26 cellular contexts compared by ENCODE assay signal in genomic region chr3:55185380-55185779, GRCh38.
DNase-seq lines count a peak whose midpoint lies in the region; ATAC-seq lines count a peak whose summit lies in the region.
"Had no signal": no experiment of that assay in that cellular context is flagged by ENCODE, and none has a peak within 500 bp of the region (broad histone marks: within the 10 kb centered on the region; RNA-seq: fewer than 3 reads in every experiment).

No MANE protein-coding gene starts in this region.

- no peak overlapping the region for H3K4ac ChIP-seq in trophoblast cell (ENCODE audit: low read depth, low read length)

- CTCF ChIA-PET in activated CD4-positive, alpha-beta memory T cell treated with anti-CD3 and anti-CD28 coated beads for 36 hours (lab: Charles Lee) = interaction anchor here (0.7 kb wide), 1 partner anchor 71 kb away, joined by 3 read pairs; no protein-coding TSS in a partner anchor
- CTCF ChIA-PET in activated CD4-positive, alpha-beta T cell treated with anti-CD3 and anti-CD28 coated beads, Interleukin-2, amount 10 ng/mL, durations not matched to agents 7 days and 5 days (lab: Charles Lee) = interaction anchor here (0.6 kb wide), 1 partner anchor 12 kb away, joined by 3 read pairs; no protein-coding TSS in a partner anchor

- DNase-seq in H4 (ENCODE audit: low spot score) (peak; percentile 53), SJSA1 (ENCODE audit: low read depth in 1 of 2, low spot score in 2 of 2) (peak in 1 of 2 experiments; percentile 40), fibroblast of gingiva (ENCODE audit: low read depth) (peak; percentile 64), trophoblast cell (peak; percentile 26 to 56)
- no peak for DNase-seq in activated CD4-positive, alpha-beta memory T cell treated with anti-CD3 and anti-CD28 coated beads for 36 hours
- DNase-seq in activated CD4-positive, alpha-beta T cell treated with anti-CD3 and anti-CD28 coated beads, Interleukin-2, amount 10 ng/mL, durations not matched to agents 7 days and 5 days = no peak
- DNase-seq in activated effector memory CD4-positive, alpha-beta T cell treated with Interleukin-2 at 50 U/mL for 16 hours = no peak
- DNase-seq: activated CD4-positive, alpha-beta T cell treated with anti-CD3 and anti-CD28 coated beads, Interleukin-2, amount 10 ng/mL, durations not matched to agents 24 days and 14 days; activated CD8-positive, alpha-beta memory T cell treated with anti-CD3 and anti-CD28 coated beads, Interleukin-2, amount 10 ng/mL, durations not matched to agents 7 days and 5 days; CD4-positive, CD25-positive, alpha-beta regulatory T cell; cerebellar nuclear complex; kidney; lower lobe of right lung; NCI-H1092; NCI-H1930; NCI-H526; T-helper 2 cell; WERI-Rb-1 had no signal

- H3K27ac ChIP-seq in SJSA1 (peak overlapping the region; percentile 49), trophoblast cell (ENCODE audit: low read depth, low read length) (no peak overlapping the region)
- H3K27ac ChIP-seq: epithelial cell of prostate, HL-60, lower lobe of right lung, SK-N-MC, WERI-Rb-1 had no signal

- H4K91ac ChIP-seq in trophoblast cell (ENCODE audit: low read depth, low read length) = no peak overlapping the region

- H3K36me3 ChIP-seq in SJSA1 = no peaks in the 10 kb centered on the region
- no peaks in the 10 kb centered on the region for H3K36me3 ChIP-seq in trophoblast cell (ENCODE audit: control insufficient read depth in 1 of 2, insufficient read depth in 2 of 2, low read length in 2 of 2)
- H3K36me3 ChIP-seq: lower lobe of right lung, WERI-Rb-1 had no signal

- H2BK120ac ChIP-seq in trophoblast cell (ENCODE audit: insufficient read depth, low read length, poor library complexity) = no peak overlapping the region

- H3K14ac ChIP-seq in trophoblast cell (ENCODE audit: low read length) = no peak overlapping the region

- H3K23ac ChIP-seq in trophoblast cell (ENCODE audit: low read length) = no peak overlapping the region

- no CpG with 5 or more reads among the region's 3 CpGs for WGBS in trophoblast cell (ENCODE audit: extremely low coverage, insufficient coverage, insufficient read length)

- ATAC-seq in GM21528 (IDR thresholded peaks at IDR 0.05; ENCODE audit: low FRiP score, unreplicated experiment) = no peak
- ATAC-seq: activated CD8-positive, alpha-beta memory T cell treated with anti-CD3 and anti-CD28 coated beads, Interleukin-2, amount 10 ng/mL, durations not matched to agents 7 days and 5 days; activated naive CD4-positive, alpha-beta T cell treated with anti-CD3 and anti-CD28 coated beads, Interleukin-2, amount 50 U/mL, for 72 hours; HepG2; lower lobe of right lung had no signal

- no peaks in the 10 kb centered on the region for H3K9me3 Mint-ChIP-seq in activated CD4-positive, alpha-beta memory T cell treated with anti-CD3 and anti-CD28 coated beads for 36 hours
- no peaks in the 10 kb centered on the region for H3K9me3 Mint-ChIP-seq in activated CD4-positive, alpha-beta T cell treated with anti-CD3 and anti-CD28 coated beads, Interleukin-2, amount 10 ng/mL, durations not matched to agents 7 days and 5 days
- H3K9me3 Mint-ChIP-seq: activated CD4-positive, alpha-beta T cell treated with anti-CD3 and anti-CD28 coated beads, Interleukin-2, amount 10 ng/mL, durations not matched to agents 24 days and 14 days had no signal

- no peaks in the 10 kb centered on the region for H3K36me3 Mint-ChIP-seq in activated CD4-positive, alpha-beta memory T cell treated with anti-CD3 and anti-CD28 coated beads for 36 hours
- H3K36me3 Mint-ChIP-seq in activated CD4-positive, alpha-beta T cell treated with anti-CD3 and anti-CD28 coated beads, Interleukin-2, amount 10 ng/mL, durations not matched to agents 7 days and 5 days (ENCODE audit: low read depth) = no peaks in the 10 kb centered on the region
- H3K36me3 Mint-ChIP-seq: activated CD8-positive, alpha-beta memory T cell treated with anti-CD3 and anti-CD28 coated beads, Interleukin-2, amount 10 ng/mL, durations not matched to agents 7 days and 5 days; CD4-positive, CD25-positive, alpha-beta regulatory T cell had no signal

- H3K4me2 ChIP-seq in trophoblast cell (ENCODE audit: low read length) = no peak overlapping the region

- H4K12ac ChIP-seq in trophoblast cell (ENCODE audit: low read depth, low read length) = no peak overlapping the region

- intact Hi-C loops in activated CD4-positive, alpha-beta memory T cell treated with anti-CD3 and anti-CD28 coated beads for 36 hours (cut with micrococcal nuclease) = no loop called here

- H3K27me3 ChIP-seq in SJSA1 (replicated peaks) = no peaks in the 10 kb centered on the region
- H3K27me3 ChIP-seq in trophoblast cell (ENCODE audit: insufficient read depth, low read length) = no peaks in the 10 kb centered on the region

- POLR2A ChIA-PET in activated CD4-positive, alpha-beta memory T cell treated with anti-CD3 and anti-CD28 coated beads for 36 hours (lab: Charles Lee) = interaction anchor here (0.6 kb wide), 1 partner anchor 1305 kb away, joined by 3 read pairs; no protein-coding TSS in a partner anchor
- POLR2A ChIA-PET in activated CD4-positive, alpha-beta T cell treated with anti-CD3 and anti-CD28 coated beads, Interleukin-2, amount 10 ng/mL, durations not matched to agents 7 days and 5 days (lab: Charles Lee) = no interaction called here

- no peak overlapping the region for H4K8ac ChIP-seq in trophoblast cell (ENCODE audit: low read depth, low read length)

- H3K4me3 Mint-ChIP-seq in activated CD4-positive, alpha-beta memory T cell treated with anti-CD3 and anti-CD28 coated beads for 36 hours = no peak overlapping the region
- no peak overlapping the region for H3K4me3 Mint-ChIP-seq in activated CD4-positive, alpha-beta T cell treated with anti-CD3 and anti-CD28 coated beads, Interleukin-2, amount 10 ng/mL, durations not matched to agents 7 days and 5 days
- H3K4me3 Mint-ChIP-seq: activated CD4-positive, alpha-beta T cell treated with anti-CD3 and anti-CD28 coated beads, Interleukin-2, amount 10 ng/mL, durations not matched to agents 24 days and 14 days; activated CD8-positive, alpha-beta memory T cell treated with anti-CD3 and anti-CD28 coated beads, Interleukin-2, amount 10 ng/mL, durations not matched to agents 7 days and 5 days; CD4-positive, CD25-positive, alpha-beta regulatory T cell; type B pancreatic cell had no signal

- no peak overlapping the region for H2AFZ ChIP-seq in trophoblast cell (ENCODE audit: insufficient read depth, low read length, poor library complexity)

- H3K27me3 Mint-ChIP-seq in activated CD4-positive, alpha-beta memory T cell treated with anti-CD3 and anti-CD28 coated beads for 36 hours = peaks cover 2% of the 10 kb centered on the region
- no peaks in the 10 kb centered on the region for H3K27me3 Mint-ChIP-seq in activated CD4-positive, alpha-beta T cell treated with anti-CD3 and anti-CD28 coated beads, Interleukin-2, amount 10 ng/mL, durations not matched to agents 7 days and 5 days
- H3K27me3 Mint-ChIP-seq: activated CD4-positive, alpha-beta T cell treated with anti-CD3 and anti-CD28 coated beads, Interleukin-2, amount 10 ng/mL, durations not matched to agents 24 days and 14 days; activated CD8-positive, alpha-beta memory T cell treated with anti-CD3 and anti-CD28 coated beads, Interleukin-2, amount 10 ng/mL, durations not matched to agents 7 days and 5 days; CD4-positive, CD25-positive, alpha-beta regulatory T cell had no signal

- H3K9me3 ChIP-seq in SJSA1 (replicated peaks) (no peaks in the 10 kb centered on the region), trophoblast cell (ENCODE audit: insufficient read depth, low read depth, low read length) (no peaks in the 10 kb centered on the region)
- H3K9me3 ChIP-seq: lower lobe of right lung had no signal

- peaks cover 4% of the 10 kb centered on the region for H3K79me2 ChIP-seq in trophoblast cell (ENCODE audit: control insufficient read depth, insufficient read depth, low read length, poor library complexity)

- no peak overlapping the region for H2BK12ac ChIP-seq in trophoblast cell (ENCODE audit: low read length)

- no peaks in the 10 kb centered on the region for H3K4me1 Mint-ChIP-seq in activated CD4-positive, alpha-beta memory T cell treated with anti-CD3 and anti-CD28 coated beads for 36 hours (ENCODE audit: low read depth)
- no peaks in the 10 kb centered on the region for H3K4me1 Mint-ChIP-seq in activated CD4-positive, alpha-beta T cell treated with anti-CD3 and anti-CD28 coated beads, Interleukin-2, amount 10 ng/mL, durations not matched to agents 7 days and 5 days
- H3K4me1 Mint-ChIP-seq: activated CD4-positive, alpha-beta T cell treated with anti-CD3 and anti-CD28 coated beads, Interleukin-2, amount 10 ng/mL, durations not matched to agents 24 days and 14 days; activated CD8-positive, alpha-beta memory T cell treated with anti-CD3 and anti-CD28 coated beads, Interleukin-2, amount 10 ng/mL, durations not matched to agents 7 days and 5 days; CD4-positive, CD25-positive, alpha-beta regulatory T cell had no signal

- H3K27ac Mint-ChIP-seq in activated CD4-positive, alpha-beta memory T cell treated with anti-CD3 and anti-CD28 coated beads for 36 hours = no peak overlapping the region
- no peak overlapping the region for H3K27ac Mint-ChIP-seq in activated CD4-positive, alpha-beta T cell treated with anti-CD3 and anti-CD28 coated beads, Interleukin-2, amount 10 ng/mL, durations not matched to agents 7 days and 5 days
- H3K27ac Mint-ChIP-seq: activated CD4-positive, alpha-beta T cell treated with anti-CD3 and anti-CD28 coated beads, Interleukin-2, amount 10 ng/mL, durations not matched to agents 24 days and 14 days; activated CD8-positive, alpha-beta memory T cell treated with anti-CD3 and anti-CD28 coated beads, Interleukin-2, amount 10 ng/mL, durations not matched to agents 7 days and 5 days; activated naive CD4-positive, alpha-beta T cell treated with anti-CD3 and anti-CD28 coated beads, Interleukin-2, amount 50 U/mL, for 72 hours; CD4-positive, CD25-positive, alpha-beta regulatory T cell; progenitor cell of endocrine pancreas; type B pancreatic cell had no signal

- H2BK5ac ChIP-seq in trophoblast cell (ENCODE audit: low read depth, low read length, poor library complexity) = no peak overlapping the region

- H2AK5ac ChIP-seq in trophoblast cell (ENCODE audit: low read length) = no peak overlapping the region

- H3K79me1 ChIP-seq in trophoblast cell (ENCODE audit: low read length) = peaks cover 37% of the 10 kb centered on the region

- H3K18ac ChIP-seq in trophoblast cell (ENCODE audit: low read length) = no peak overlapping the region

- H3K4me3 ChIP-seq in SJSA1 (no peak overlapping the region), trophoblast cell (ENCODE audit: low read depth, low read length) (no peak overlapping the region)
- H3K4me3 ChIP-seq: lower lobe of right lung, SK-N-MC had no signal

- peaks cover 27% of the 10 kb centered on the region for H3K4me1 ChIP-seq in SJSA1 (replicated peaks)
- peaks cover 17% of the 10 kb centered on the region in 2 experiments for H3K4me1 ChIP-seq in trophoblast cell (ENCODE audit: control insufficient read depth in 1 of 2, insufficient read depth in 2 of 2, low read length in 2 of 2)
- H3K4me1 ChIP-seq: lower lobe of right lung had no signal

- H3K9ac ChIP-seq in trophoblast cell (ENCODE audit: low read length) = no peak overlapping the region

Comparison
In these comparisons a context has a peak if more than half of its experiments do, and no peak if none do; other contexts are left out.
1. DNase-seq: peak in H4 (single experiment), fibroblast of gingiva (single experiment) and trophoblast cell (2 of 2); none in activated CD4-positive, alpha-beta memory T cell treated with anti-CD3 and anti-CD28 coated beads for 36 hours (single experiment), activated CD4-positive, alpha-beta T cell treated with anti-CD3 and anti-CD28 coated beads, Interleukin-2, amount 10 ng/mL, durations not matched to agents 7 days and 5 days (single experiment) and activated effector memory CD4-positive, alpha-beta T cell treated with Interleukin-2 at 50 U/mL for 16 hours (single experiment).